In the genomic region with DNA sequence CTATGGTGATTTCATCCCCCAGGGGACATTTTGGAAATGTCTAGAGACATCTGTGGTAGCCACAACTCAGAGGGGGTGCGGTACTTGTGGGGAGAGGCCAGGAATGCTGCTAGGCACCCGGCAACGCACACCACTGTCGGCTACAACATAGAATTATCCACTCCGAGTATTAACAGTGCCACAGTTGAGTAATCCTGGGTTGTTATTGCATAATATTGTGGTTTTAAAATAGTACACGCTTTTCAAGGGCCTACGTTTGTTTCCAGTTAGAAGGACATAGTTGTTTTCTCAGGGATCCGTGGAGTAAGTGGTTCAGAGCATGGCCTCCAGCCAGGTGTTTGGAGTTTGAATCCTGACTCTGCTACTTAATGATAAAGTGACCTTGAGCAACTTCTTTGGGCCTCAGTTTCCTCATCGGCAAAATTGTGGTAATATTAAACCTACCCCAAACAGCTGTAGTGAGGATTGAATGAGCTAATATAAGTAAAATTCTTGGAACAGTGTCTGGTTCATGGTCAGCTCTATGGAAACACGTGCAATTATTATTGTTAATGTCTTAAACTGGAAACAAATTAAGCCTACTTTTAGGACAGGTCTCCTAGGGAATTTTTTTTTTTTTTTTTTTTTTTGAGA, we compare ENCODE assay signal across 1 cellular context.
A peak's percentile ranks its signal among the peaks of the same experiment; 100 is the strongest.
TF ChIP-seq lines count a peak whose summit lies in the region.

No MANE protein-coding gene starts in this region.

TF ChIP-seq in HEK293, 187 proteins besides CTCF, POLR2A, EP300 and RAD21 (continued from another document and continues in another):
- TF ChIP-seq ZNF157 (tag by site-specific recombination; IDR thresholded peaks at IDR 0.05) (no peak), ZNF155 (tag by site-specific recombination; IDR thresholded peaks at IDR 0.05) (no peak), ZNF544 (tag by site-specific recombination; IDR thresholded peaks at IDR 0.05) (no peak), ZNF549 (tag by site-specific recombination; IDR thresholded peaks at IDR 0.05) (no peak), ZNF571 (tag by site-specific recombination; IDR thresholded peaks at IDR 0.05) (no peak), ZNF394 (tag by site-specific recombination; IDR thresholded peaks at IDR 0.05; ENCODE audit: borderline replicate concordance) (no peak), ZNF302 (tag by site-specific recombination; IDR thresholded peaks at IDR 0.05; ENCODE audit: low read depth) (no peak), ZBTB7A (tag by site-specific recombination; IDR thresholded peaks at IDR 0.05; ENCODE audit: low read depth) (no peak), ZNF658 (tag by site-specific recombination; IDR thresholded peaks at IDR 0.05) (no peak), ZNF16 (tag by site-specific recombination; IDR thresholded peaks at IDR 0.05; ENCODE audit: low read depth) (no peak), ZNF629 (tag by site-specific recombination; IDR thresholded peaks at IDR 0.05) (peak; percentile 28; the same call in 1 of the 2 replicates), ZNF585B (tag by site-specific recombination; IDR thresholded peaks at IDR 0.05) (no peak), ZNF366 (tag by site-specific recombination; conservative IDR thresholded peaks at IDR 0.05) (peak; percentile 35), ZNF792 (tag by site-specific recombination; IDR thresholded peaks at IDR 0.05) (no peak), ZSCAN30 (tag by site-specific recombination; IDR thresholded peaks at IDR 0.05) (no peak), ZNF112 (tag by site-specific recombination; IDR thresholded peaks at IDR 0.05) (no peak), ZNF560 (tag by site-specific recombination; IDR thresholded peaks at IDR 0.05; ENCODE audit: borderline replicate concordance) (no peak), ZNF830 (tag by site-specific recombination; IDR thresholded peaks at IDR 0.05; ENCODE audit: low read depth) (no peak), MEIS1 (CRISPR knock-in tag; IDR thresholded peaks at IDR 0.05; ENCODE audit: borderline replicate concordance) (no peak), ZNF624 (tag by site-specific recombination; IDR thresholded peaks at IDR 0.05) (no peak), BCL11B (tag by site-specific recombination; IDR thresholded peaks at IDR 0.05; ENCODE audit: low read depth) (no peak), ZNF274 (IDR thresholded peaks at IDR 0.05; ENCODE audit: low read length) (no peak), ZNF274 (tag by site-specific recombination; IDR thresholded peaks at IDR 0.05; ENCODE audit: borderline replicate concordance) (no peak), ZNF548 (tag by site-specific recombination; IDR thresholded peaks at IDR 0.05) (no peak), ZNF514 (tag by site-specific recombination; IDR thresholded peaks at IDR 0.05) (no peak), ZNF248 (tag by site-specific recombination; IDR thresholded peaks at IDR 0.05) (no peak), ZNF561 (tag by site-specific recombination; IDR thresholded peaks at IDR 0.05; ENCODE audit: borderline replicate concordance) (no peak), KLF7 (tag by site-specific recombination; IDR thresholded peaks at IDR 0.05; ENCODE audit: borderline replicate concordance) (no peak), ZFP3 (tag by site-specific recombination; IDR thresholded peaks at IDR 0.05; ENCODE audit: low read depth) (no peak), ZNF223 (tag by site-specific recombination; IDR thresholded peaks at IDR 0.05) (no peak), ZEB2 (tag by site-specific recombination; IDR thresholded peaks at IDR 0.05) (peak; percentile 51; the same call in 1 of the 2 replicates), ZNF677 (tag by site-specific recombination; IDR thresholded peaks at IDR 0.05) (no peak), ZNF747 (tag by site-specific recombination; IDR thresholded peaks at IDR 0.05) (no peak)
- TF ChIP-seq, protein P1, sequence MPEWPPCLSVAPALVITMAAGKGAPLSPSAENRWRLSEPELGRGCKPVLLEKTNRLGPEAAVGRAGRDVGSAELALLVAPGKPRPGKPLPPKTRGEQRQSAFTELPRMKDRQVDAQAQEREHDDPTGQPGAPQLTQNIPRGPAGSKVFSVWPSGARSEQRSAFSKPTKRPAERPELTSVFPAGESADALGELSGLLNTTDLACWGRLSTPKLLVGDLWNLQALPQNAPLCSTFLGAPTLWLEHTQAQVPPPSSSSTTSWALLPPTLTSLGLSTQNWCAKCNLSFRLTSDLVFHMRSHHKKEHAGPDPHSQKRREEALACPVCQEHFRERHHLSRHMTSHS (tag by site-specific recombination; IDR thresholded peaks at IDR 0.05) = no peak
- TF ChIP-seq, protein P2, sequence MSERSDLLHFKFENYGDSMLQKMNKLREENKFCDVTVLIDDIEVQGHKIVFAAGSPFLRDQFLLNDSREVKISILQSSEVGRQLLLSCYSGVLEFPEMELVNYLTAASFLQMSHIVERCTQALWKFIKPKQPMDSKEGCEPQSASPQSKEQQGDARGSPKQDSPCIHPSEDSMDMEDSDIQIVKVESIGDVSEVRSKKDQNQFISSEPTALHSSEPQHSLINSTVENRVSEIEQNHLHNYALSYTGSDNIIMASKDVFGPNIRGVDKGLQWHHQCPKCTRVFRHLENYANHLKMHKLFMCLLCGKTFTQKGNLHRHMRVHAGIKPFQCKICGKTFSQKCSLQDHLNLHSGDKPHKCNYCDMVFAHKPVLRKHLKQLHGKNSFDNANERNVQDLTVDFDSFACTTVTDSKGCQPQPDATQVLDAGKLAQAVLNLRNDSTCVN (tag by site-specific recombination; optimal IDR thresholded peaks at IDR 0.05) = no peak
- TF ChIP-seq, protein P3, sequence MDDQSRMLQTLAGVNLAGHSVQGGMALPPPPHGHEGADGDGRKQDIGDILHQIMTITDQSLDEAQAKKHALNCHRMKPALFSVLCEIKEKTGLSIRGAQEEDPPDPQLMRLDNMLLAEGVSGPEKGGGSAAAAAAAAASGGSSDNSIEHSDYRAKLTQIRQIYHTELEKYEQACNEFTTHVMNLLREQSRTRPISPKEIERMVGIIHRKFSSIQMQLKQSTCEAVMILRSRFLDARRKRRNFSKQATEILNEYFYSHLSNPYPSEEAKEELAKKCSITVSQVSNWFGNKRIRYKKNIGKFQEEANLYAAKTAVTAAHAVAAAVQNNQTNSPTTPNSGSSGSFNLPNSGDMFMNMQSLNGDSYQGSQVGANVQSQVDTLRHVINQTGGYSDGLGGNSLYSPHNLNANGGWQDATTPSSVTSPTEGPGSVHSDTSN (CRISPR knock-in tag; IDR thresholded peaks at IDR 0.05) = no peak
- TF ChIP-seq, protein P4, sequence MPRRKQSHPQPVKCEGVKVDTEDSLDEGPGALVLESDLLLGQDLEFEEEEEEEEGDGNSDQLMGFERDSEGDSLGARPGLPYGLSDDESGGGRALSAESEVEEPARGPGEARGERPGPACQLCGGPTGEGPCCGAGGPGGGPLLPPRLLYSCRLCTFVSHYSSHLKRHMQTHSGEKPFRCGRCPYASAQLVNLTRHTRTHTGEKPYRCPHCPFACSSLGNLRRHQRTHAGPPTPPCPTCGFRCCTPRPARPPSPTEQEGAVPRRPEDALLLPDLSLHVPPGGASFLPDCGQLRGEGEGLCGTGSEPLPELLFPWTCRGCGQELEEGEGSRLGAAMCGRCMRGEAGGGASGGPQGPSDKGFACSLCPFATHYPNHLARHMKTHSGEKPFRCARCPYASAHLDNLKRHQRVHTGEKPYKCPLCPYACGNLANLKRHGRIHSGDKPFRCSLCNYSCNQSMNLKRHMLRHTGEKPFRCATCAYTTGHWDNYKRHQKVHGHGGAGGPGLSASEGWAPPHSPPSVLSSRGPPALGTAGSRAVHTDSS (tag by site-specific recombination; IDR thresholded peaks at IDR 0.05) = no peak
- TF ChIP-seq, protein P5, sequence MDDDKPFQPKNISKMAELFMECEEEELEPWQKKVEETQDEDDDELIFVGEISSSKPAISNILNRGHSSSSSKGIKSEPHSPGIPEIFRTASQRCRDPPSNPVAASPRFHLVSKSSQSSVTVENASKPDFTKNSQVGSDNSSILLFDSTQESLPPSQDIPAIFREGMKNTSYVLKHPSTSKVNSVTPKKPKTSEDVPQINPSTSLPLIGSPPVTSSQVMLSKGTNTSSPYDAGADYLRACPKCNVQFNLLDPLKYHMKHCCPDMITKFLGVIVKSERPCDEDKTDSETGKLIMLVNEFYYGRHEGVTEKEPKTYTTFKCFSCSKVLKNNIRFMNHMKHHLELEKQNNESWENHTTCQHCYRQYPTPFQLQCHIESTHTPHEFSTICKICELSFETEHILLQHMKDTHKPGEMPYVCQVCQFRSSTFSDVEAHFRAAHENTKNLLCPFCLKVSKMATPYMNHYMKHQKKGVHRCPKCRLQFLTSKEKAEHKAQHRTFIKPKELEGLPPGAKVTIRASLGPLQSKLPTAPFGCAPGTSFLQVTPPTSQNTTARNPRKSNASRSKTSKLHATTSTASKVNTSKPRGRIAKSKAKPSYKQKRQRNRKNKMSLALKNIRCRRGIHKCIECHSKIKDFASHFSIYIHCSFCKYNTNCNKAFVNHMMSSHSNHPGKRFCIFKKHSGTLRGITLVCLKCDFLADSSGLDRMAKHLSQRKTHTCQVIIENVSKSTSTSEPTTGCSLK (tag by site-specific recombination; IDR thresholded peaks at IDR 0.05) = no peak
- TF ChIP-seq, protein P6, sequence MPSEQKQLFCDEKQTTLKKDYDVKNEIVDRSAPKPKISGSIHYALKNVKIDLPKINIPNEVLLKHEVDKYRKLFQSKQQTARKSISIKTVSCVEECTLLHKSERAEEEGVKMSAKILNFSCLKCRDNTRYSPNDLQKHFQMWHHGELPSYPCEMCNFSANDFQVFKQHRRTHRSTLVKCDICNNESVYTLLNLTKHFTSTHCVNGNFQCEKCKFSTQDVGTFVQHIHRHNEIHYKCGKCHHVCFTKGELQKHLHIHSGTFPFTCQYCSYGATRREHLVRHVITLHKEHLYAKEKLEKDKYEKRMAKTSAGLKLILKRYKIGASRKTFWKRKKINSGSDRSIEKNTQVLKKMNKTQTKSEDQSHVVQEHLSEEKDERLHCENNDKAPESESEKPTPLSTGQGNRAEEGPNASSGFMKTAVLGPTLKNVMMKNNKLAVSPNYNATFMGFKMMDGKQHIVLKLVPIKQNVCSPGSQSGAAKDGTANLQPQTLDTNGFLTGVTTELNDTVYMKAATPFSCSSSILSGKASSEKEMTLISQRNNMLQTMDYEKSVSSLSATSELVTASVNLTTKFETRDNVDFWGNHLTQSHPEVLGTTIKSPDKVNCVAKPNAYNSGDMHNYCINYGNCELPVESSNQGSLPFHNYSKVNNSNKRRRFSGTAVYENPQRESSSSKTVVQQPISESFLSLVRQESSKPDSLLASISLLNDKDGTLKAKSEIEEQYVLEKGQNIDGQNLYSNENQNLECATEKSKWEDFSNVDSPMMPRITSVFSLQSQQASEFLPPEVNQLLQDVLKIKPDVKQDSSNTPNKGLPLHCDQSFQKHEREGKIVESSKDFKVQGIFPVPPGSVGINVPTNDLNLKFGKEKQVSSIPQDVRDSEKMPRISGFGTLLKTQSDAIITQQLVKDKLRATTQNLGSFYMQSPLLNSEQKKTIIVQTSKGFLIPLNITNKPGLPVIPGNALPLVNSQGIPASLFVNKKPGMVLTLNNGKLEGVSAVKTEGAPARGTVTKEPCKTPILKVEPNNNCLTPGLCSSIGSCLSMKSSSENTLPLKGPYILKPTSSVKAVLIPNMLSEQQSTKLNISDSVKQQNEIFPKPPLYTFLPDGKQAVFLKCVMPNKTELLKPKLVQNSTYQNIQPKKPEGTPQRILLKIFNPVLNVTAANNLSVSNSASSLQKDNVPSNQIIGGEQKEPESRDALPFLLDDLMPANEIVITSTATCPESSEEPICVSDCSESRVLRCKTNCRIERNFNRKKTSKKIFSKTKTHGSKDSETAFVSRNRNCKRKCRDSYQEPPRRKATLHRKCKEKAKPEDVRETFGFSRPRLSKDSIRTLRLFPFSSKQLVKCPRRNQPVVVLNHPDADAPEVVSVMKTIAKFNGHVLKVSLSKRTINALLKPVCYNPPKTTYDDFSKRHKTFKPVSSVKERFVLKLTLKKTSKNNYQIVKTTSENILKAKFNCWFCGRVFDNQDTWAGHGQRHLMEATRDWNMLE (tag by site-specific recombination; conservative IDR thresholded peaks at IDR 0.05; ENCODE audit: low read depth) = no peak
- TF ChIP-seq, protein P7, sequence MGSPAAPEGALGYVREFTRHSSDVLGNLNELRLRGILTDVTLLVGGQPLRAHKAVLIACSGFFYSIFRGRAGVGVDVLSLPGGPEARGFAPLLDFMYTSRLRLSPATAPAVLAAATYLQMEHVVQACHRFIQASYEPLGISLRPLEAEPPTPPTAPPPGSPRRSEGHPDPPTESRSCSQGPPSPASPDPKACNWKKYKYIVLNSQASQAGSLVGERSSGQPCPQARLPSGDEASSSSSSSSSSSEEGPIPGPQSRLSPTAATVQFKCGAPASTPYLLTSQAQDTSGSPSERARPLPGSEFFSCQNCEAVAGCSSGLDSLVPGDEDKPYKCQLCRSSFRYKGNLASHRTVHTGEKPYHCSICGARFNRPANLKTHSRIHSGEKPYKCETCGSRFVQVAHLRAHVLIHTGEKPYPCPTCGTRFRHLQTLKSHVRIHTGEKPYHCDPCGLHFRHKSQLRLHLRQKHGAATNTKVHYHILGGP (tag by site-specific recombination; IDR thresholded peaks at IDR 0.05) = no peak
- TF ChIP-seq, protein P8, sequence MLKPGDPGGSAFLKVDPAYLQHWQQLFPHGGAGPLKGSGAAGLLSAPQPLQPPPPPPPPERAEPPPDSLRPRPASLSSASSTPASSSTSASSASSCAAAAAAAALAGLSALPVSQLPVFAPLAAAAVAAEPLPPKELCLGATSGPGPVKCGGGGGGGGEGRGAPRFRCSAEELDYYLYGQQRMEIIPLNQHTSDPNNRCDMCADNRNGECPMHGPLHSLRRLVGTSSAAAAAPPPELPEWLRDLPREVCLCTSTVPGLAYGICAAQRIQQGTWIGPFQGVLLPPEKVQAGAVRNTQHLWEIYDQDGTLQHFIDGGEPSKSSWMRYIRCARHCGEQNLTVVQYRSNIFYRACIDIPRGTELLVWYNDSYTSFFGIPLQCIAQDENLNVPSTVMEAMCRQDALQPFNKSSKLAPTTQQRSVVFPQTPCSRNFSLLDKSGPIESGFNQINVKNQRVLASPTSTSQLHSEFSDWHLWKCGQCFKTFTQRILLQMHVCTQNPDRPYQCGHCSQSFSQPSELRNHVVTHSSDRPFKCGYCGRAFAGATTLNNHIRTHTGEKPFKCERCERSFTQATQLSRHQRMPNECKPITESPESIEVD (tag by site-specific recombination; IDR thresholded peaks at IDR 0.05) = no peak
- TF ChIP-seq, protein P9, sequence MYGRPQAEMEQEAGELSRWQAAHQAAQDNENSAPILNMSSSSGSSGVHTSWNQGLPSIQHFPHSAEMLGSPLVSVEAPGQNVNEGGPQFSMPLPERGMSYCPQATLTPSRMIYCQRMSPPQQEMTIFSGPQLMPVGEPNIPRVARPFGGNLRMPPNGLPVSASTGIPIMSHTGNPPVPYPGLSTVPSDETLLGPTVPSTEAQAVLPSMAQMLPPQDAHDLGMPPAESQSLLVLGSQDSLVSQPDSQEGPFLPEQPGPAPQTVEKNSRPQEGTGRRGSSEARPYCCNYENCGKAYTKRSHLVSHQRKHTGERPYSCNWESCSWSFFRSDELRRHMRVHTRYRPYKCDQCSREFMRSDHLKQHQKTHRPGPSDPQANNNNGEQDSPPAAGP (tag by site-specific recombination; IDR thresholded peaks at IDR 0.05) = no peak
- TF ChIP-seq, protein P10, sequence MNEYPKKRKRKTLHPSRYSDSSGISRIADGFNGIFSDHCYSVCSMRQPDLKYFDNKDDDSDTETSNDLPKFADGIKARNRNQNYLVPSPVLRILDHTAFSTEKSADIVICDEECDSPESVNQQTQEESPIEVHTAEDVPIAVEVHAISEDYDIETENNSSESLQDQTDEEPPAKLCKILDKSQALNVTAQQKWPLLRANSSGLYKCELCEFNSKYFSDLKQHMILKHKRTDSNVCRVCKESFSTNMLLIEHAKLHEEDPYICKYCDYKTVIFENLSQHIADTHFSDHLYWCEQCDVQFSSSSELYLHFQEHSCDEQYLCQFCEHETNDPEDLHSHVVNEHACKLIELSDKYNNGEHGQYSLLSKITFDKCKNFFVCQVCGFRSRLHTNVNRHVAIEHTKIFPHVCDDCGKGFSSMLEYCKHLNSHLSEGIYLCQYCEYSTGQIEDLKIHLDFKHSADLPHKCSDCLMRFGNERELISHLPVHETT (tag by site-specific recombination; IDR thresholded peaks at IDR 0.05) = no peak
